Comparison of ENCODE assay signal across 8 cellular contexts in the genomic region with DNA sequence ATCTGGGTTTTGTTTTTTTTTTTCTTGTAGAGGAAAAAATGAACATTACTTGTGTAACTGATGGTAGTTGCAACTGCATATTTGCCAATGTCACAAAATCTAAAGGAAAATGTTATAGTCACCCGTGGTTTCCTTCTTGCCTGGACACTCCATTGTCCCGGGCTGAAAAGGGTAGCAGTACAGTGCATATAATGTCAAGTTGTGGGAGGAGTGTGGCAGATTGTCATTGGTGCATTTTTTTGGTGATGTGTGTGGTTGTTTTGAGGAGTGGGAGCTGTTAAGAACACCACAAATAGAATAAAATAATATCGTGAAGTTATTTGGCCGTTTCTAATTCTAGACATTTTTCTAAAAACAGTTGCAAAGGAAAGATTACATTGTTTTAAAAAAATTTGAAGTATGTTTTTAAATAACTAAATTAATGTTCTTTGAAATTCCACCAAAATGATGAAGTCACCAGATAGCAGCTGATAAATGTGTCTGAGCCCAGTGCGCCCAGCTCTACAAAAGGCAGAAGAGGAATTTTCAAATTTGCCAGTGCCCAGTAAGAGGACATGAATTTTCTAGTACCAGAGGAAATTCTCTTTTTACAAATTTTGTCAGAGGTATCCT. TPM values are rescaled to one million over a fixed set of nuclear protein-coding genes. Genes with fewer than 3 reads are reported as not detected.
DNase-seq lines count a peak whose midpoint lies in the region; ATAC-seq and TF ChIP-seq lines count a peak whose summit lies in the region.

No MANE protein-coding gene starts in this region.

- H3K36me3 Mint-ChIP-seq in activated T-cell treated with anti-CD3 and anti-CD28 coated beads, Interleukin-2, amount 50 U/mL, for 24 hours (ENCODE audit: low read depth) = peaks cover 5% of the 10 kb centered on the region
- H3K36me3 Mint-ChIP-seq in T-helper 17 cell (ENCODE audit: low read depth) = no peaks in the 10 kb centered on the region

- intact Hi-C loops in prostate gland (cut with DNase I) = loop anchor here (10.0 kb wide), 1 partner anchor 516 kb away; the partner anchor contains the start of gene PYURF

- WGBS in prostate gland = 17% methylated on average over 5 of the region's 5 CpGs

- H3K27ac ChIP-seq in prostate gland = peak overlapping the region; percentile 80 to 81

- no peaks in the 10 kb centered on the region for H3K36me3 ChIP-seq in prostate gland

- H3K9me3 ChIP-seq in T-helper 17 cell (ENCODE audit: control insufficient read depth, low read length, poor library complexity, severe bottlenecking) (no peaks in the 10 kb centered on the region), prostate gland (no peaks in the 10 kb centered on the region)

- H3K4me3 ChIP-seq in prostate gland = peak overlapping the region; percentile 72 to 86

- ATAC-seq in T-helper 17 cell (no peak), left lobe of liver (no peak)

- no peak for TF ChIP-seq CTCF in prostate gland (IDR thresholded peaks at IDR 0.05)

- peaks cover 13% of the 10 kb centered on the region for H3K27me3 Mint-ChIP-seq in activated T-cell treated with anti-CD3 and anti-CD28 coated beads, Interleukin-2, amount 50 U/mL, for 24 hours
- no peaks in the 10 kb centered on the region for H3K27me3 Mint-ChIP-seq in T-helper 17 cell

- H3K4me1 Mint-ChIP-seq in activated T-cell treated with anti-CD3 and anti-CD28 coated beads, Interleukin-2, amount 50 U/mL, for 24 hours (ENCODE audit: low read depth) = peaks cover 40% of the 10 kb centered on the region
- H3K4me1 Mint-ChIP-seq in T-helper 17 cell = peaks cover 38% of the 10 kb centered on the region

- H3K9me3 Mint-ChIP-seq in activated T-cell treated with anti-CD3 and anti-CD28 coated beads, Interleukin-2, amount 50 U/mL, for 24 hours = no peaks in the 10 kb centered on the region

- peak overlapping the region; percentile 78 for H3K27ac Mint-ChIP-seq in activated T-cell treated with anti-CD3 and anti-CD28 coated beads, Interleukin-2, amount 50 U/mL, for 24 hours
- H3K27ac Mint-ChIP-seq in T-helper 17 cell = peak overlapping the region; percentile 70

- TF ChIP-seq POLR2A in prostate gland (IDR thresholded peaks at IDR 0.05) = no peak

- H3K4me1 ChIP-seq in prostate gland (replicated peaks) = no peaks in the 10 kb centered on the region

- DNase-seq in activated T-cell treated with anti-CD3 and anti-CD28 coated beads, Interleukin-2, amount 50 U/mL, for 24 hours = no peak
- DNase-seq in activated T-cell treated with anti-CD3 and anti-CD28 coated beads, Interleukin-2, amount 50 U/mL, for 48 hours = no peak
- no peak for DNase-seq in T-helper 17 cell
- peak; percentile 31 for DNase-seq in fibroblast of peridontal ligament (ENCODE audit: extremely low read depth)
- no peak for DNase-seq in prostate gland (ENCODE audit: low spot score)
- no peak for DNase-seq in KG1 (lab: John Stamatoyannopoulos, UW)
- no peak for DNase-seq in left lobe of liver (ENCODE audit: low spot score)
- DNase-seq in NCI-H1417 treated with DMSO at 0.1 percent for 48 hours (lab: John Stamatoyannopoulos, UW) = no peak

- no peaks in the 10 kb centered on the region for H3K27me3 ChIP-seq in prostate gland (replicated peaks; ENCODE audit: insufficient read depth)

- H3K4me3 Mint-ChIP-seq in activated T-cell treated with anti-CD3 and anti-CD28 coated beads, Interleukin-2, amount 50 U/mL, for 24 hours = peak overlapping the region; percentile 86
- peak overlapping the region; percentile 96 for H3K4me3 Mint-ChIP-seq in T-helper 17 cell

RNA-seq across cellular contexts. Expression of gene PKD2, which starts 1.3 kb away (rescaled TPM):
- total RNA-seq in T-helper 17 cell (10 to 100 TPM; 10.2 to 11.1 TPM), prostate gland (10 to 100 TPM; 19.0 to 40.3 TPM), left lobe of liver (6.5 TPM)

RNA-seq across cellular contexts. Expression of gene SPP1, which starts 33.2 kb away (rescaled TPM):
- total RNA-seq in T-helper 17 cell = not detected
- total RNA-seq in prostate gland = 10 to 100 TPM in 1 of 2 donors, 1 to 10 TPM in 1; 6.4 to 52.0 TPM
- 10.5 TPM for total RNA-seq in left lobe of liver

Comparison
In these comparisons a context has a peak if more than half of its experiments do, and no peak if none do; other contexts are left out.
1. RNA of gene SPP1, which starts 33.2 kb away (total RNA-seq): 6.4 to 52.0 TPM in prostate gland and 10.5 TPM in left lobe of liver (single experiment); not detected in T-helper 17 cell; every median in the first group is over 4 times any median in the second.